ENCODE assay signal across 12 cellular contexts in the genomic region with DNA sequence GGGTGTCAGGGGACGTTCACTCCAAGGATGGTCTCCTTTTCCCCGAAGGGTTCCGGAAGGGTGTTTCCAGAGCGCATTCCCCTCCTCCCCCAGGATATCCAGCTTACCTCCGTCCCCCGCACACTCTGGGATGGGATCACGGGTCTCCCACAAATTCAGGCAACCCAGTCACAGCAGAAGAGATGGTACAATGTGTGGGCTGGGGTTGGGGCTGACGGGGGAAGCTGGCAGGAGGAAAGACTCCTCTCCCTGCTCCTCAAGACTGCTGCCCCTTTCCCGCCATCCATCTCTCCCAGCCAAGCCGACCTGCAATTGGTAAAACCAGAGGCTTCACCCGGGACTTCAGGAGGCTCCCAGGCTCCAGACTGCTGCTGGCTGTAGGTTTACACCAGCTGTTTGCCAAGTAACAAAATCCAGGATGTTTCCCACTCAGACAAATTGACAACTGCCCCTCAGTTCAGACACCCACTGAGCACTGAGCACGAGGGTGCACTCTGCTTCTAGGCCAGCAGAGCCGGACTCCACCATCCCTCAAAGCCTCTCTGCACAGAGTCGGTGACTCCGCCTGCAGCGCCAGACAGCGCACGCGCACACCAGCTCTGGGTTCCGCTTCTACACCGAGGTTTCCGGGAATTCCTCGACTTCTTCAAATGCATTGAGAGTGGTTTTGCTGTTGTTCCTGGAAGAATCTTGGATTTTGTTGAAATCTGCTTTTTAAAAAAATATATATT. TPM values are rescaled to one million over a fixed set of nuclear protein-coding genes. Genes with fewer than 3 reads are reported as not detected.
DNase-seq lines count a peak whose midpoint lies in the region; ATAC-seq and TF ChIP-seq lines count a peak whose summit lies in the region.
"Had no signal": no experiment of that assay in that cellular context is flagged by ENCODE, and none has a peak within 500 bp of the region (broad histone marks: within the 10 kb centered on the region; RNA-seq: fewer than 3 reads in every experiment).

No MANE protein-coding gene starts in this region.

- in situ Hi-C loops in gastrocnemius medialis (cut with MboI; ENCODE audit: low sequenced_read_pairs in 4 of 4), result no loop called here

- H3K27me3 ChIP-seq in H7 (ENCODE audit: control insufficient read depth, insufficient read depth, low read length) (no peaks in the 10 kb centered on the region), gastrocnemius medialis (no peaks in the 10 kb centered on the region)

- peaks cover 24 to 37% of the 10 kb centered on the region in 2 donors for H3K4me1 ChIP-seq in gastrocnemius medialis

- H3K4me3 ChIP-seq in H7 (ENCODE audit: insufficient read depth, low read depth, low read length) (no peak overlapping the region), gastrocnemius medialis (peak overlapping the region in 3 of 4 donors; percentile 29 to 54 (median 39))

- H3K36me3 ChIP-seq in H7 (replicated peaks; ENCODE audit: control insufficient read depth, insufficient read depth, low read length) (no peaks in the 10 kb centered on the region), gastrocnemius medialis (no peaks in the 10 kb centered on the region)

- no peak overlapping the region for H3K27ac Mint-ChIP-seq in central memory CD8-positive, alpha-beta T cell (ENCODE audit: low read depth)
- H3K27ac Mint-ChIP-seq in immature natural killer cell, result peak overlapping the region in 5 of 6 donors; percentile 55 to 98 (median 92)
- H3K27ac Mint-ChIP-seq: activated T-helper 2 cell treated with anti-CD3 and anti-CD28 coated beads, Interferon-gamma antibody, Interleukin-2, Interleukin-4, amounts not matched to agents 10 μg/mL and 5 μg/mL and 100 μg/mL, durations not matched to agents 14 hours and 24 hours and 36 hours had no signal

- no peaks in the 10 kb centered on the region for H3K9me3 ChIP-seq in gastrocnemius medialis

- no peaks in the 10 kb centered on the region for H3K9me3 Mint-ChIP-seq in central memory CD8-positive, alpha-beta T cell
- peaks cover 0 to 3% (median 0%) of the 10 kb centered on the region in 6 donors for H3K9me3 Mint-ChIP-seq in immature natural killer cell
- H3K9me3 Mint-ChIP-seq: activated T-helper 2 cell treated with anti-CD3 and anti-CD28 coated beads, Interferon-gamma antibody, Interleukin-2, Interleukin-4, amounts not matched to agents 10 μg/mL and 5 μg/mL and 100 μg/mL, durations not matched to agents 14 hours and 24 hours and 36 hours had no signal

- H3K36me3 Mint-ChIP-seq in central memory CD8-positive, alpha-beta T cell (ENCODE audit: insufficient read depth), result no peaks in the 10 kb centered on the region
- H3K36me3 Mint-ChIP-seq in immature natural killer cell, result peaks cover 4 to 22% (median 14%) of the 10 kb centered on the region in 3 donors
- H3K36me3 Mint-ChIP-seq: naive thymus-derived CD4-positive, alpha-beta T cell had no signal

- ATAC-seq in central memory CD8-positive, alpha-beta T cell (replicated peaks; ENCODE audit: extremely low read depth, poor library complexity, severe bottlenecking), result no peak
- ATAC-seq in gastrocnemius medialis, result peak; percentile 15 to 31
- ATAC-seq in GM19467 (IDR thresholded peaks at IDR 0.05; ENCODE audit: unreplicated experiment), result no peak
- no peak for ATAC-seq in GM19463 (IDR thresholded peaks at IDR 0.05; ENCODE audit: unreplicated experiment)
- ATAC-seq: naive thymus-derived CD4-positive, alpha-beta T cell had no signal

- H3K4me3 Mint-ChIP-seq in central memory CD8-positive, alpha-beta T cell, result peak overlapping the region; percentile 38
- H3K4me3 Mint-ChIP-seq in immature natural killer cell, result peak overlapping the region in 1 of 5 donors; percentile 44

- peak overlapping the region; percentile 83 to 92 (median 88) for H3K27ac ChIP-seq in gastrocnemius medialis

- TF ChIP-seq CTCF in gastrocnemius medialis (IDR thresholded peaks at IDR 0.05 in 4 of 5, conservative IDR thresholded peaks at IDR 0.05 in 1 of 5), result no peak

- H3K27me3 Mint-ChIP-seq in central memory CD8-positive, alpha-beta T cell, result peaks cover 25% of the 10 kb centered on the region
- H3K27me3 Mint-ChIP-seq in immature natural killer cell (ENCODE audit: low read depth in 3 of 3), result peaks cover 6 to 11% (median 7%) of the 10 kb centered on the region in 3 donors
- H3K27me3 Mint-ChIP-seq: naive thymus-derived CD4-positive, alpha-beta T cell had no signal

- peak; percentile 47 for DNase-seq in H7
- no peak for DNase-seq in central memory CD8-positive, alpha-beta T cell (ENCODE audit: low spot score in 2 of 2)
- no peak for DNase-seq in immature natural killer cell
- DNase-seq in gastrocnemius medialis, result no peak
- no peak for DNase-seq in SW480 (ENCODE audit: low spot score)
- DNase-seq in RPMI8226, result no peak
- DNase-seq: naive thymus-derived CD4-positive, alpha-beta T cell; NCI-H524; stimulated activated naive CD4-positive, alpha-beta T cell treated with Interleukin-2 at 50 U/mL for 16 hours had no signal

- intact Hi-C loops in gastrocnemius medialis (cut with DNase I; ENCODE audit: low total_unique reads), result loop anchor here (2.0 to 10.0 kb wide), 2 partner anchors 43 to 121 kb away; a partner anchor contains a TSS

- TF ChIP-seq POLR2A in gastrocnemius medialis (IDR thresholded peaks at IDR 0.05), result no peak

- peaks cover 10% of the 10 kb centered on the region for H3K4me1 Mint-ChIP-seq in central memory CD8-positive, alpha-beta T cell
- H3K4me1 Mint-ChIP-seq in immature natural killer cell, result peaks cover 26 to 30% of the 10 kb centered on the region in 2 donors

RNA-seq across cellular contexts. Expression of a gene that starts 37.7 kb away (rescaled TPM):
- not detected in 2 replicates for total RNA-seq in H7 (2014; rRNA removed; shearing (Covaris generic))
- polyA plus RNA-seq in immature natural killer cell, result not detected
- total RNA-seq in gastrocnemius medialis, result 1 to 10 TPM in 3 of 4 donors, under 1 TPM in 1; 0.89 to 4.8 (median 1.4) TPM
- total RNA-seq: activated T-helper 2 cell treated with anti-CD3 and anti-CD28 coated beads, Interferon-gamma antibody, Interleukin-2, Interleukin-4, amounts not matched to agents 10 μg/mL and 5 μg/mL and 100 μg/mL, durations not matched to agents 14 hours and 24 hours and 36 hours; naive thymus-derived CD4-positive, alpha-beta T cell had no signal
- polyA plus RNA-seq: naive thymus-derived CD4-positive, alpha-beta T cell had no signal

RNA-seq across cellular contexts. Expression of a gene that starts 41.9 kb away (rescaled TPM):
- total RNA-seq in H7 (2014; rRNA removed; shearing (Covaris generic)), result 0.10 and 1.3 TPM in 2 replicates
- polyA plus RNA-seq in immature natural killer cell, result not detected
- total RNA-seq in gastrocnemius medialis, result under 1 TPM in 2 of 4 donors, not detected in 2; 0.22 to 0.23 TPM
- total RNA-seq: activated T-helper 2 cell treated with anti-CD3 and anti-CD28 coated beads, Interferon-gamma antibody, Interleukin-2, Interleukin-4, amounts not matched to agents 10 μg/mL and 5 μg/mL and 100 μg/mL, durations not matched to agents 14 hours and 24 hours and 36 hours had no signal
- polyA plus RNA-seq: naive thymus-derived CD4-positive, alpha-beta T cell had no signal

RNA-seq across cellular contexts. Expression of a gene that starts 44.1 kb away (rescaled TPM):
- total RNA-seq in H7 (2014; rRNA removed; shearing (Covaris generic)), result 0.69 and 2.5 TPM in 2 replicates
- polyA plus RNA-seq in immature natural killer cell, result 1 to 10 TPM in 1 of 3 donors, under 1 TPM in 2; 0.05 to 1.3 (median 0.39) TPM
- 1 to 10 TPM; 1.3 to 3.8 (median 1.6) TPM for total RNA-seq in gastrocnemius medialis
- polyA plus RNA-seq: naive thymus-derived CD4-positive, alpha-beta T cell had no signal

Comparison
In these comparisons a context has a peak if more than half of its experiments do, and no peak if none do; other contexts are left out.
1. ATAC-seq: peak in gastrocnemius medialis (2 of 2); none in central memory CD8-positive, alpha-beta T cell (single experiment), GM19467 (single experiment) and GM19463 (single experiment).